In genomic region chr18:75728621-75729020, GRCh38 we compare ENCODE assay signal across 24 cellular contexts.
"Had no signal": no experiment of that assay in that cellular context is flagged by ENCODE, and none has a peak within 500 bp of the region (broad histone marks: within the 10 kb centered on the region; RNA-seq: fewer than 3 reads in every experiment).

No MANE protein-coding gene starts in this region.

- H3K27ac ChIP-seq: KMS-11, SJSA1, SK-N-MC had no signal

- DNase-seq: Kasumi-1, MG63, NCI-H1092, NCI-H1105 treated with DMSO at 0.1 percent for 48 hours, NCI-H1417 treated with DMSO at 0.1 percent for 48 hours, NCI-H146, NCI-H1694 treated with DMSO at 0.1 percent for 48 hours, NCI-H1930, NCI-H2081 treated with DMSO at 0.1 percent for 48 hours, NCI-H2171, NCI-H226, NCI-H446, NCI-H510A, NCI-H524 treated with DMSO at 0.1 percent for 48 hours, NCI-H69, NCI-H774, Right ventricle myocardium superior, RPMI8226, SIG-M5 had no signal

- H3K27me3 ChIP-seq: MG63, SJSA1 had no signal

- ATAC-seq: K562 had no signal

- H3K4me1 ChIP-seq: SJSA1 had no signal

- H3K27ac Mint-ChIP-seq: IgD-negative memory B cell had no signal

- H3K4me1 Mint-ChIP-seq: IgD-negative memory B cell had no signal

- H3K4me3 ChIP-seq: K562, MG63, SJSA1, SK-N-MC had no signal

- H3K4me3 Mint-ChIP-seq: IgD-negative memory B cell had no signal

- H3K27me3 Mint-ChIP-seq: IgD-negative memory B cell had no signal

- H3K9me3 ChIP-seq: MG63, SJSA1 had no signal

- H3K36me3 ChIP-seq: MG63, SJSA1 had no signal
